24 cellular contexts compared by ENCODE assay signal in genomic region chr20:45479822-45480221, GRCh38. TPM values are rescaled to one million over a fixed set of nuclear protein-coding genes. Genes with fewer than 3 reads are reported as not detected.
"Had no signal": no experiment of that assay in that cellular context is flagged by ENCODE, and none has a peak within 500 bp of the region (broad histone marks: within the 10 kb centered on the region; RNA-seq: fewer than 3 reads in every experiment).

No MANE protein-coding gene starts in this region.

- FAIRE-seq: RCC 7860 had no signal

- H3K4me3 ChIP-seq: SJSA1, SK-N-MC had no signal

- H3K4me1 ChIP-seq: SJSA1 had no signal

- H3K27ac ChIP-seq: SJSA1, SK-N-MC had no signal

- H3K36me3 ChIP-seq: SJSA1 had no signal

- H3K9me3 ChIP-seq: SJSA1 had no signal

- DNase-seq: KBM-7, NCI-H1092, NCI-H1105 treated with DMSO at 0.1 percent for 48 hours, NCI-H1417 treated with DMSO at 0.1 percent for 48 hours, NCI-H146, NCI-H1694 treated with DMSO at 0.1 percent for 48 hours, NCI-H1930, NCI-H2081 treated with DMSO at 0.1 percent for 48 hours, NCI-H2171, NCI-H226, NCI-H446, NCI-H510A, NCI-H524 treated with DMSO at 0.1 percent for 48 hours, NCI-H69, NCI-H774, Right ventricle myocardium superior, RPMI8226, SIG-M5 had no signal

RNA-seq across cellular contexts. Expression of gene WFDC2, which starts 10.3 kb away (rescaled TPM):
- total RNA-seq: LHCN-M2, MCF 10A, SJSA1 had no signal

RNA-seq across cellular contexts. Expression of gene SPINT3, which starts 35.6 kb away (rescaled TPM):
- total RNA-seq: HT-29, LHCN-M2, MCF 10A, Right ventricle myocardium superior, SJSA1 had no signal

RNA-seq across cellular contexts. Expression of gene WFDC6, which starts 59.5 kb away (rescaled TPM):
- total RNA-seq: HT-29, LHCN-M2, MCF 10A, Right ventricle myocardium superior, SJSA1 had no signal
